In genomic region chr4:27088491-27088890, GRCh38 we compare ENCODE assay signal across 18 cellular contexts.
DNase-seq lines count a peak whose midpoint lies in the region; ATAC-seq, FAIRE-seq and TF ChIP-seq lines count a peak whose summit lies in the region.
"Had no signal": no experiment of that assay in that cellular context is flagged by ENCODE, and none has a peak within 500 bp of the region (broad histone marks: within the 10 kb centered on the region; RNA-seq: fewer than 3 reads in every experiment).

No MANE protein-coding gene starts in this region.

- TF ChIP-seq EP300 in HepG2 (IDR thresholded peaks at IDR 0.05; ENCODE audit: low read depth in 2 of 2, low read length in 2 of 2), result no peak
- TF ChIP-seq EP300 in HepG2 (CRISPR knock-in tag; IDR thresholded peaks at IDR 0.05; ENCODE audit: borderline replicate concordance), result no peak

- no peak for TF ChIP-seq RAD21 in HepG2 (CRISPR knock-in tag; IDR thresholded peaks at IDR 0.05)

- H3K27me3 ChIP-seq in BLaER1 treated with 17β-estradiol and CSF1 and Interleukin-3, amounts not matched to agents 10 nM and 100 nM, result peaks cover 16 to 29% (median 25%) of the 10 kb centered on the region in 11 experiments
- H3K27me3 ChIP-seq in HUES64 (ENCODE audit: insufficient read depth, low read length) (peaks cover 19% of the 10 kb centered on the region), mesenchymal stem cell (ENCODE audit: control insufficient read depth in 1 of 2, insufficient read depth in 1 of 2, low read length in 2 of 2) (peaks cover 66 to 94% of the 10 kb centered on the region in 2 experiments), HepG2 (ENCODE audit: control insufficient read depth in 1 of 2, insufficient read depth in 2 of 2, low read length in 2 of 2) (peaks cover 0 to 19% of the 10 kb centered on the region in 2 experiments; a peak in 3 of 5 replicates)
- H3K27me3 ChIP-seq: ovary, SJSA1 had no signal

- no peak overlapping the region for H4K8ac ChIP-seq in mesenchymal stem cell (ENCODE audit: low read length)

- H3K9ac ChIP-seq in BLaER1 treated with 17β-estradiol and CSF1 and Interleukin-3, amounts not matched to agents 10 nM and 100 nM, result no peak overlapping the region
- H3K9ac ChIP-seq in HUES64 (ENCODE audit: low read depth, low read length), result no peak overlapping the region
- no peak overlapping the region for H3K9ac ChIP-seq in mesenchymal stem cell (ENCODE audit: low read length)
- no peak overlapping the region for H3K9ac ChIP-seq in HepG2 (ENCODE audit: insufficient read depth, low read depth, low read length)

- no peak overlapping the region for H3K4me3 ChIP-seq in BLaER1 treated with 17β-estradiol and CSF1 and Interleukin-3, amounts not matched to agents 10 nM and 100 nM
- H3K4me3 ChIP-seq in HUES64 (ENCODE audit: low read length), result no peak overlapping the region
- no peak overlapping the region for H3K4me3 ChIP-seq in mesenchymal stem cell (ENCODE audit: insufficient read depth in 1 of 2, low read depth in 1 of 2, low read length in 2 of 2)
- H3K4me3 ChIP-seq in HepG2 (replicated peaks in 1 of 3; ENCODE audit: insufficient read depth in 1 of 3, low read depth in 2 of 3, low read length in 3 of 3), result no peak overlapping the region
- H3K4me3 ChIP-seq: coronary artery, left ventricle myocardium inferior, ovary, sigmoid colon, SJSA1 had no signal

- H3K4me2 ChIP-seq in BLaER1 treated with 17β-estradiol and CSF1 and Interleukin-3, amounts not matched to agents 10 nM and 100 nM, result peak overlapping the region in 10 of 11 experiments; percentile 16 to 56 (median 44); a peak in 17 of 22 replicates
- no peak overlapping the region for H3K4me2 ChIP-seq in mesenchymal stem cell (ENCODE audit: low read length, poor library complexity, severe bottlenecking)
- no peak overlapping the region for H3K4me2 ChIP-seq in HepG2 (ENCODE audit: low read depth, low read length)

- DNase-seq in mesenchymal stem cell (peak; percentile 3), NCI-H446 (lab: John Stamatoyannopoulos, UW) (no peak), GM12891 (ENCODE audit: insufficient read length, low spot score) (no peak), HepG2 (ENCODE audit: low spot score) (no peak)
- DNase-seq in stimulated activated naive CD8-positive, alpha-beta T cell treated with anti-CD3 and anti-CD28 coated beads, Interleukin-15, Interleukin-2, amounts not matched to agents 100 U/mL and 50 U/mL, for 24 hours, result no peak
- DNase-seq: foreskin keratinocyte, GOT3, left ventricle myocardium inferior, NCI-H1436 treated with DMSO at 0.1 percent for 48 hours, NCI-H345, ovary, sigmoid colon, T1000 had no signal

- FAIRE-seq in GM12891 (lab: Jason Lieb, UNC), result no peak
- no peak for FAIRE-seq in HepG2 (lab: Jason Lieb, UNC)

- no peaks in the 10 kb centered on the region for H3K36me3 ChIP-seq in BLaER1 treated with 17β-estradiol and CSF1 and Interleukin-3, amounts not matched to agents 10 nM and 100 nM
- H3K36me3 ChIP-seq in HUES64 (ENCODE audit: insufficient read depth, low read length) (no peaks in the 10 kb centered on the region), mesenchymal stem cell (ENCODE audit: control insufficient read depth in 1 of 2, insufficient read depth in 2 of 2, low read depth in 1 of 2, low read length in 2 of 2) (no peaks in the 10 kb centered on the region), HepG2 (replicated peaks in 1 of 2; ENCODE audit: control insufficient read depth in 1 of 2, insufficient read depth in 2 of 2, low read length in 2 of 2) (no peaks in the 10 kb centered on the region)
- H3K36me3 ChIP-seq: left ventricle myocardium inferior, ovary, sigmoid colon, SJSA1 had no signal

- ATAC-seq in stimulated activated naive CD8-positive, alpha-beta T cell treated with anti-CD3 and anti-CD28 coated beads, Interleukin-15, Interleukin-2, amounts not matched to agents 100 U/mL and 50 U/mL, for 24 hours, result no peak
- no peak for ATAC-seq in HepG2
- ATAC-seq: foreskin keratinocyte had no signal

- no peaks in the 10 kb centered on the region for H4K20me1 ChIP-seq in BLaER1 treated with 17β-estradiol and CSF1 and Interleukin-3, amounts not matched to agents 10 nM and 100 nM
- no peaks in the 10 kb centered on the region for H4K20me1 ChIP-seq in HepG2 (ENCODE audit: insufficient read depth, low read length)

- H2BK5ac ChIP-seq in mesenchymal stem cell (ENCODE audit: low read depth, low read length, poor library complexity, severe bottlenecking), result no peak overlapping the region

- no peak overlapping the region for H3K4ac ChIP-seq in mesenchymal stem cell (ENCODE audit: low read depth in 1 of 2, low read length in 2 of 2)

- H3K79me2 ChIP-seq in HepG2 (ENCODE audit: insufficient read depth, low read length), result no peaks in the 10 kb centered on the region

- H2BK120ac ChIP-seq in mesenchymal stem cell (ENCODE audit: low read depth, low read length), result no peak overlapping the region

- H3K27ac ChIP-seq in BLaER1 treated with 17β-estradiol and CSF1 and Interleukin-3, amounts not matched to agents 10 nM and 100 nM, result 0 out of 22 replicates have a peak overlapping the region, but pooled peaks of 2 of the 11 experiments have one; percentile 10 to 19
- H3K27ac ChIP-seq in HUES64 (ENCODE audit: low read depth, low read length) (peak overlapping the region; percentile 61), VCaP (peak overlapping the region; percentile 16; the same call in 1 of the 2 replicates), mesenchymal stem cell (ENCODE audit: low read length, poor library complexity, severe bottlenecking) (no peak overlapping the region), HepG2 (ENCODE audit: extremely low read length, insufficient read depth, low read length) (no peak overlapping the region)
- H3K27ac ChIP-seq: coronary artery, foreskin keratinocyte, left ventricle myocardium inferior, ovary, sigmoid colon, SJSA1 had no signal

- TF ChIP-seq POLR2A in GM12891 (IDR thresholded peaks at IDR 0.05; ENCODE audit: low read depth, low read length), result no peak
- TF ChIP-seq POLR2A in HepG2 (IDR thresholded peaks at IDR 0.05; ENCODE audit: insufficient read depth in 1 of 2, low read depth in 2 of 2, low read length in 2 of 2), result no peak

- TF ChIP-seq CTCF in VCaP (conservative IDR thresholded peaks at IDR 0.05), result no peak
- no peak for TF ChIP-seq CTCF in HepG2 (CRISPR knock-in tag; IDR thresholded peaks at IDR 0.05)

- peaks cover 6 to 13% (median 10%) of the 10 kb centered on the region in 10 experiments; a peak in 18 of 20 replicates for H3K4me1 ChIP-seq in BLaER1 treated with 17β-estradiol and CSF1 and Interleukin-3, amounts not matched to agents 10 nM and 100 nM
- H3K4me1 ChIP-seq in HUES64 (ENCODE audit: insufficient read depth, low read length), result peaks cover 64% of the 10 kb centered on the region
- H3K4me1 ChIP-seq in mesenchymal stem cell (ENCODE audit: control insufficient read depth, insufficient read depth, low read depth, low read length), result peaks cover 2% of the 10 kb centered on the region
- H3K4me1 ChIP-seq in HepG2 (ENCODE audit: insufficient read depth, low read length), result no peaks in the 10 kb centered on the region
- H3K4me1 ChIP-seq: SJSA1 had no signal

- no peak overlapping the region for H3K14ac ChIP-seq in mesenchymal stem cell (ENCODE audit: low read length in 2 of 2)

- H3K79me1 ChIP-seq in mesenchymal stem cell (replicated peaks; ENCODE audit: low read length, poor library complexity, severe bottlenecking), result no peaks in the 10 kb centered on the region

- H3K9me3 ChIP-seq in BLaER1 treated with 17β-estradiol and CSF1 and Interleukin-3, amounts not matched to agents 10 nM and 100 nM (replicated peaks in 1 of 11), result peaks cover 0 to 13% (median 6%) of the 10 kb centered on the region in 11 experiments; a peak in 8 of 22 replicates
- no peaks in the 10 kb centered on the region for H3K9me3 ChIP-seq in HUES64 (ENCODE audit: insufficient read depth, low read depth, low read length)
- no peaks in the 10 kb centered on the region for H3K9me3 ChIP-seq in mesenchymal stem cell (ENCODE audit: control insufficient read depth, low read length)
- H3K9me3 ChIP-seq in HepG2 (ENCODE audit: low read length), result no peaks in the 10 kb centered on the region
- H3K9me3 ChIP-seq: left ventricle myocardium inferior, ovary, sigmoid colon, SJSA1 had no signal

- H3K23ac ChIP-seq in mesenchymal stem cell (ENCODE audit: low read length in 2 of 2), result no peak overlapping the region

- POLR2A ChIA-PET in HepG2 (lab: Yijun Ruan, JAX), result no interaction called here

- no peak overlapping the region for H3K18ac ChIP-seq in mesenchymal stem cell (ENCODE audit: low read depth in 1 of 2, low read length in 2 of 2)

- 74% methylated on average over 5 of the region's 5 CpGs for WGBS in HUES64
- 4% methylated on average over 5 of the region's 5 CpGs for WGBS in mesenchymal stem cell
- WGBS in HepG2 (ENCODE audit: low lambda C conversion rate), result 20% methylated on average over 5 of the region's 5 CpGs

- intact Hi-C loops in HepG2 (cut with micrococcal nuclease; ENCODE audit: unreplicated experiment), result no loop called here

- CTCF ChIA-PET in HepG2 (lab: Yijun Ruan, JAX; ENCODE audit: low intra/inter-chr PET ratio, low total read pairs), result no interaction called here

- no peak overlapping the region for H2BK12ac ChIP-seq in mesenchymal stem cell (ENCODE audit: low read length in 2 of 2)

- in situ Hi-C loops in HepG2 (cut with HindIII; ENCODE audit: extremely low pct_ligation_motif_present, low pct_unique_long_range_greater_than_20kb), result no loop called here

- no peak overlapping the region for H2AK5ac ChIP-seq in mesenchymal stem cell (ENCODE audit: low read length, severe bottlenecking)

- no TSS peak for BruUV-seq in HepG2 (replicated peaks; lab: Mats Ljungman, UMichigan)

- H2AFZ ChIP-seq in mesenchymal stem cell (ENCODE audit: low read depth, low read length) (no peak overlapping the region), HepG2 (ENCODE audit: low read length) (no peak overlapping the region)

- H2BK15ac ChIP-seq in mesenchymal stem cell (ENCODE audit: low read depth, poor library complexity, severe bottlenecking), result no peak overlapping the region

- H4K91ac ChIP-seq in mesenchymal stem cell (ENCODE audit: low read length), result no peak overlapping the region

TF ChIP-seq in GM12891, 5 proteins besides CTCF, POLR2A, EP300 and RAD21:
- TF ChIP-seq POU2F2 (IDR thresholded peaks at IDR 0.05; ENCODE audit: low read depth, low read length) (no peak), PAX5 (IDR thresholded peaks at IDR 0.05; ENCODE audit: insufficient read depth, low read length, severe bottlenecking) (no peak), SPI1 (IDR thresholded peaks at IDR 0.05; ENCODE audit: low read depth, low read length) (no peak), TAF1 (IDR thresholded peaks at IDR 0.05; ENCODE audit: low read depth, low read length) (no peak), POLR2AphosphoS5 (IDR thresholded peaks at IDR 0.05; ENCODE audit: low read depth, low read length) (no peak)
TF ChIP-seq in GM12891: peak in this region for 0.

TF ChIP-seq in HepG2, 621 proteins besides CTCF, POLR2A, EP300 and RAD21 (continues in another document):
- TF ChIP-seq DNMT1 (CRISPR knock-in tag; IDR thresholded peaks at IDR 0.05), result no peak
- no peak for TF ChIP-seq ATM (IDR thresholded peaks at IDR 0.05; ENCODE audit: borderline replicate concordance)
- no peak for TF ChIP-seq ZNF101 (CRISPR knock-in tag; IDR thresholded peaks at IDR 0.05; ENCODE audit: borderline replicate concordance, low read depth)
- no peak for TF ChIP-seq MXD4 (CRISPR knock-in tag; IDR thresholded peaks at IDR 0.05)

Comparison
In these comparisons a context has a peak if more than half of its experiments do, and no peak if none do; other contexts are left out.
1. H3K27ac ChIP-seq: peak in HUES64 (single experiment) and VCaP (single experiment); none in mesenchymal stem cell (single experiment) and HepG2 (single experiment).
2. H3K4me2 ChIP-seq: peak in BLaER1 treated with 17β-estradiol and CSF1 and Interleukin-3, amounts not matched to agents 10 nM and 100 nM (10 of 11); none in mesenchymal stem cell (single experiment) and HepG2 (single experiment).